Comparison of ENCODE assay signal across 7 cellular contexts in genomic region chr15:55993111-55993803, GRCh38. TPM values are rescaled to one million over a fixed set of nuclear protein-coding genes. Genes with fewer than 3 reads are reported as not detected.
DNase-seq lines count a peak whose midpoint lies in the region; ATAC-seq, FAIRE-seq and TF ChIP-seq lines count a peak whose summit lies in the region.

TSS of gene NEDD4 (minus strand) at chr15:55993612. CDS start at chr15:55993555, 57 bp downstream.

- H3K36me3 ChIP-seq in bronchial epithelial cell (ENCODE audit: control insufficient read depth, insufficient read depth, low read length): peaks cover 1% of the 10 kb centered on the region

- CTCF ChIA-PET in WTC11 (lab: Charles Lee): interaction anchor here (1.0 to 1.9 kb wide), 6 partner anchors 13 to 256 kb away, joined by 3 to 11 read pairs (median 4); no protein-coding TSS in a partner anchor

- peak; percentile 55 for DNase-seq in NCI-H2196 (lab: John Stamatoyannopoulos, UW; ENCODE audit: unreplicated experiment)
- peak; percentile 79 for DNase-seq in WTC11 (ENCODE audit: low spot score)
- DNase-seq in bronchial epithelial cell (ENCODE audit: low read depth): peak; percentile 70
- peak; percentile 68 to 71 (median 70) for DNase-seq in immature natural killer cell
- peak; percentile 36 for DNase-seq in smooth muscle cell of the brain vasculature (ENCODE audit: low read depth, low spot score)

- no peak within 1 kb of the TSS for H3K27ac Mint-ChIP-seq in WTC11
- H3K27ac Mint-ChIP-seq in immature natural killer cell: peak within 1 kb of the TSS in 5 of 6 donors; percentile 0 to 83 (median 71)

- H3K4me1 Mint-ChIP-seq in WTC11 (peaks cover 16% of the 10 kb centered on the region), immature natural killer cell (peaks cover 15 to 16% of the 10 kb centered on the region in 2 donors)

- no peaks in the 10 kb centered on the region for H3K9me3 Mint-ChIP-seq in WTC11
- no peaks in the 10 kb centered on the region for H3K9me3 Mint-ChIP-seq in immature natural killer cell

- H3K27me3 ChIP-seq in bronchial epithelial cell (ENCODE audit: control insufficient read depth, insufficient read depth, low read length): no peaks in the 10 kb centered on the region

- H3K27me3 Mint-ChIP-seq in WTC11 (ENCODE audit: low read depth) (peaks cover 45% of the 10 kb centered on the region), immature natural killer cell (ENCODE audit: low read depth in 3 of 3) (peaks cover 0 to 3% (median under 1%) of the 10 kb centered on the region in 3 donors)

- TF ChIP-seq CTCF in WTC11 (IDR thresholded peaks at IDR 0.05) (no peak), bronchial epithelial cell (IDR thresholded peaks at IDR 0.05; ENCODE audit: insufficient read depth, low read length, severe bottlenecking) (peak; percentile 76)

- POLR2A ChIA-PET in WTC11 (lab: Charles Lee): no interaction called here

- no peak for FAIRE-seq in bronchial epithelial cell (lab: Jason Lieb, UNC)

- ATAC-seq in GM18858 (IDR thresholded peaks at IDR 0.05; ENCODE audit: unreplicated experiment) (peak; percentile 75), HG03060 (IDR thresholded peaks at IDR 0.05; ENCODE audit: low read depth, unreplicated experiment) (peak; percentile 56), WTC11 (peak; percentile 85)

- H3K4me3 Mint-ChIP-seq in WTC11 (peak within 1 kb of the TSS; percentile 79), immature natural killer cell (peak within 1 kb of the TSS; percentile 88 to 94 (median 89))

- H3K36me3 Mint-ChIP-seq in WTC11: no peaks in the 10 kb centered on the region
- peaks cover 0 to 3% (median 0%) of the 10 kb centered on the region in 3 donors for H3K36me3 Mint-ChIP-seq in immature natural killer cell

- H3K4me3 ChIP-seq in bronchial epithelial cell (ENCODE audit: low read depth, low read length): peak within 1 kb of the TSS; percentile 80

TF ChIP-seq in WTC11, 78 proteins besides CTCF, POLR2A, EP300 and RAD21:
- no peak for TF ChIP-seq NR2C2 (CRISPR knock-in tag; IDR thresholded peaks at IDR 0.05)
- TF ChIP-seq E2F5 (CRISPR knock-in tag; IDR thresholded peaks at IDR 0.05): peak; percentile 62; the same call in 1 of the 2 replicates
- TF ChIP-seq PRDM15 (CRISPR knock-in tag; IDR thresholded peaks at IDR 0.05): no peak
- peak; percentile 78; the same call in 1 of the 2 replicates for TF ChIP-seq ZNF263 (CRISPR knock-in tag; IDR thresholded peaks at IDR 0.05; ENCODE audit: low read depth)
- peak; percentile 31; the same call in 1 of the 2 replicates for TF ChIP-seq FOXP4 (CRISPR knock-in tag; IDR thresholded peaks at IDR 0.05)
- no peak for TF ChIP-seq GRHL2 (CRISPR knock-in tag; IDR thresholded peaks at IDR 0.05; ENCODE audit: insufficient replicate concordance, severe bottlenecking)

RNA-seq across cellular contexts. Expression of gene NEDD4, which starts in this region (rescaled TPM):
- total RNA-seq in WTC11 (2021): 2.7 to 4.5 TPM (median 3.8 TPM) in 3 replicates
- total RNA-seq in bronchial epithelial cell: 37.1 and 59.5 TPM in 2 replicates
- polyA plus RNA-seq in immature natural killer cell: 1 to 10 TPM; 3.2 to 5.1 (median 3.8) TPM

Comparison
In these comparisons a context has a peak if more than half of its experiments do, and no peak if none do; other contexts are left out.
1. Peak in every context shown above with its lines: DNase-seq, ATAC-seq and H3K4me3 ChIP-seq.